ENCODE assay signal across 21 cellular contexts in the genomic region with DNA sequence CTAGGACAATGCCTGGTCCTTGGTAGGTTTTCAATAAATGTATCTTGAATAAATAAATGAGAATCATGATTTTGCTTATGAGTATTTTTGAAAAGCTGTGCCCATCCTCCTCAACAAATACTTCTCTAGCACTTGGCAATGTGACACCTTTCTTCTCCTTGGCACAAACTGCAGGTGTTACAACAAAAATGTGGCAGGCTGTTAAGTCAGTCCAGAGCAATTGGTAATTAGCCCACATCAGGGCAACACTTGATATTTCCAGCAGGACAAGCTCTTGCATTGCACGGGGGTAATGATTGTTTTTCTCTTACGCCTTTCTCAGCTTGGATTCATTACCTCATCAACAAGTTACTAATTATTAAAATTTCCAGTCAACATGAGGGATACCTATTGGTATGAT. TPM values are rescaled to one million over a fixed set of nuclear protein-coding genes. Genes with fewer than 3 reads are reported as not detected.
A peak's percentile ranks its signal among the peaks of the same experiment; 100 is the strongest.
DNase-seq lines count a peak whose midpoint lies in the region; ATAC-seq and TF ChIP-seq lines count a peak whose summit lies in the region.
"Had no signal": no experiment of that assay in that cellular context is flagged by ENCODE, and none has a peak within 500 bp of the region (broad histone marks: within the 10 kb centered on the region; RNA-seq: fewer than 3 reads in every experiment).

No MANE protein-coding gene starts in this region.

- TF ChIP-seq RAD21 in Ishikawa (IDR thresholded peaks at IDR 0.05; ENCODE audit: low read depth) = peak; percentile 9; the same call in 1 of the 2 replicates

- no peaks in the 10 kb centered on the region for H3K9me3 ChIP-seq in body of pancreas
- H3K9me3 ChIP-seq in lower lobe of right lung = no peaks in the 10 kb centered on the region
- no peaks in the 10 kb centered on the region for H3K9me3 ChIP-seq in aorta (ENCODE audit: control insufficient read depth, low read length)
- H3K9me3 ChIP-seq: ascending aorta, Peyer's patch had no signal

- no peak for TF ChIP-seq POLR2A in body of pancreas (IDR thresholded peaks at IDR 0.05)

- ATAC-seq in body of pancreas (peak; percentile 61), GM21528 (IDR thresholded peaks at IDR 0.05; ENCODE audit: low FRiP score, unreplicated experiment) (no peak), lower lobe of right lung (no peak), aorta (ENCODE audit: low FRiP score) (no peak)
- ATAC-seq in activated CD4-positive, CD25-positive, alpha-beta regulatory T cell treated with anti-CD3 and anti-CD28 coated beads, Interleukin-2, amount 50 U/mL, for 24 hours = no peak
- ATAC-seq: activated naive CD4-positive, alpha-beta T cell treated with anti-CD3 and anti-CD28 coated beads, Interleukin-2, amount 50 U/mL, for 72 hours; HCT116 had no signal

- DNase-seq in COR-L47 (lab: John Stamatoyannopoulos, UW) (peak; percentile 69), NCI-H2171 treated with DMSO at 0.1 percent for 48 hours (lab: John Stamatoyannopoulos, UW) (peak; percentile 73), body of pancreas (peak; percentile 46 to 80 (median 71)), lower lobe of right lung (no peak), aorta (no peak)
- DNase-seq: activated CD4-positive, alpha-beta T cell treated with anti-CD3 and anti-CD28 coated beads, Interleukin-2, amount 50 U/mL, for 1 hour; dorsolateral prefrontal cortex; glutamatergic neuron; midbrain; NCI-H345; Peyer's patch; substantia nigra had no signal

- H3K4me3 ChIP-seq in body of pancreas = no peak overlapping the region
- no peak overlapping the region for H3K4me3 ChIP-seq in lower lobe of right lung
- H3K4me3 ChIP-seq in aorta (ENCODE audit: low read length in 2 of 2) = no peak overlapping the region
- H3K4me3 ChIP-seq: ascending aorta, BLaER1, dorsolateral prefrontal cortex, Peyer's patch, SK-N-MC had no signal

- WGBS in body of pancreas, 2 donors = 17 to 18% methylated on average over 2 of the region's 2 CpGs
- 48 to 69% methylated on average over 2 of the region's 2 CpGs for WGBS in aorta, 2 donors

- no peaks in the 10 kb centered on the region for H3K27me3 ChIP-seq in body of pancreas
- H3K27me3 ChIP-seq in lower lobe of right lung (ENCODE audit: low read depth) = no peaks in the 10 kb centered on the region
- no peaks in the 10 kb centered on the region for H3K27me3 ChIP-seq in aorta (ENCODE audit: control insufficient read depth in 1 of 2, insufficient read depth in 2 of 2, low read length in 1 of 2)
- H3K27me3 ChIP-seq: ascending aorta, BLaER1, dorsolateral prefrontal cortex, Peyer's patch had no signal

- H3K27ac ChIP-seq in body of pancreas (peak overlapping the region in 3 of 4 donors; percentile 23 to 28 (median 26)), lower lobe of right lung (no peak overlapping the region), aorta (ENCODE audit: low read depth in 1 of 2, low read length in 2 of 2) (no peak overlapping the region)
- H3K27ac ChIP-seq: ascending aorta, BLaER1, dorsolateral prefrontal cortex, parathyroid adenoma, Peyer's patch, SK-N-MC had no signal

- peaks cover 19% of the 10 kb centered on the region for H3K4me1 ChIP-seq in body of pancreas
- no peaks in the 10 kb centered on the region for H3K4me1 ChIP-seq in lower lobe of right lung
- H3K4me1 ChIP-seq in aorta (ENCODE audit: control insufficient read depth in 1 of 2, insufficient read depth in 2 of 2, low read length in 2 of 2) = no peaks in the 10 kb centered on the region
- H3K4me1 ChIP-seq: ascending aorta, BLaER1, parathyroid adenoma, Peyer's patch had no signal

- H3K36me3 ChIP-seq in body of pancreas (replicated peaks in 1 of 2; ENCODE audit: insufficient read depth in 1 of 2, low read depth in 2 of 2) = no peaks in the 10 kb centered on the region
- H3K36me3 ChIP-seq in lower lobe of right lung = no peaks in the 10 kb centered on the region
- no peaks in the 10 kb centered on the region for H3K36me3 ChIP-seq in aorta (ENCODE audit: control insufficient read depth in 1 of 2, insufficient read depth in 2 of 2, low read length in 1 of 2)
- H3K36me3 ChIP-seq: ascending aorta, BLaER1, Peyer's patch had no signal

- intact Hi-C loops in body of pancreas (cut with DNase I) (no loop called here), lower lobe of right lung (cut with DNase I) (no loop called here), aorta (cut with DNase I) (no loop called here)

- peak; percentile 51; the same call in 1 of the 2 replicates for TF ChIP-seq EP300 in Ishikawa (IDR thresholded peaks at IDR 0.05; ENCODE audit: borderline replicate concordance)

- peak in 3 of 7 experiments; percentile 14 to 32 (median 17) for TF ChIP-seq CTCF in body of pancreas (IDR thresholded peaks at IDR 0.05)
- TF ChIP-seq CTCF in lower lobe of right lung (IDR thresholded peaks at IDR 0.05) = no peak

TF ChIP-seq in Ishikawa, 13 proteins besides CTCF, POLR2A, EP300 and RAD21:
- no peak for TF ChIP-seq YY1 (IDR thresholded peaks at IDR 0.05; ENCODE audit: low read depth)
- TF ChIP-seq, protein P1, sequence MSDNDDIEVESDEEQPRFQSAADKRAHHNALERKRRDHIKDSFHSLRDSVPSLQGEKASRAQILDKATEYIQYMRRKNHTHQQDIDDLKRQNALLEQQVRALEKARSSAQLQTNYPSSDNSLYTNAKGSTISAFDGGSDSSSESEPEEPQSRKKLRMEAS (IDR thresholded peaks at IDR 0.05) = 0 out of 2 replicates have a peak, but pooled peaks have one; percentile 37
- peak; percentile 73 for TF ChIP-seq NFIC (IDR thresholded peaks at IDR 0.05)
- TF ChIP-seq TEAD4 (IDR thresholded peaks at IDR 0.05) = peak; percentile 65; the same call in 1 of the 2 replicates
- TF ChIP-seq, protein P2, sequence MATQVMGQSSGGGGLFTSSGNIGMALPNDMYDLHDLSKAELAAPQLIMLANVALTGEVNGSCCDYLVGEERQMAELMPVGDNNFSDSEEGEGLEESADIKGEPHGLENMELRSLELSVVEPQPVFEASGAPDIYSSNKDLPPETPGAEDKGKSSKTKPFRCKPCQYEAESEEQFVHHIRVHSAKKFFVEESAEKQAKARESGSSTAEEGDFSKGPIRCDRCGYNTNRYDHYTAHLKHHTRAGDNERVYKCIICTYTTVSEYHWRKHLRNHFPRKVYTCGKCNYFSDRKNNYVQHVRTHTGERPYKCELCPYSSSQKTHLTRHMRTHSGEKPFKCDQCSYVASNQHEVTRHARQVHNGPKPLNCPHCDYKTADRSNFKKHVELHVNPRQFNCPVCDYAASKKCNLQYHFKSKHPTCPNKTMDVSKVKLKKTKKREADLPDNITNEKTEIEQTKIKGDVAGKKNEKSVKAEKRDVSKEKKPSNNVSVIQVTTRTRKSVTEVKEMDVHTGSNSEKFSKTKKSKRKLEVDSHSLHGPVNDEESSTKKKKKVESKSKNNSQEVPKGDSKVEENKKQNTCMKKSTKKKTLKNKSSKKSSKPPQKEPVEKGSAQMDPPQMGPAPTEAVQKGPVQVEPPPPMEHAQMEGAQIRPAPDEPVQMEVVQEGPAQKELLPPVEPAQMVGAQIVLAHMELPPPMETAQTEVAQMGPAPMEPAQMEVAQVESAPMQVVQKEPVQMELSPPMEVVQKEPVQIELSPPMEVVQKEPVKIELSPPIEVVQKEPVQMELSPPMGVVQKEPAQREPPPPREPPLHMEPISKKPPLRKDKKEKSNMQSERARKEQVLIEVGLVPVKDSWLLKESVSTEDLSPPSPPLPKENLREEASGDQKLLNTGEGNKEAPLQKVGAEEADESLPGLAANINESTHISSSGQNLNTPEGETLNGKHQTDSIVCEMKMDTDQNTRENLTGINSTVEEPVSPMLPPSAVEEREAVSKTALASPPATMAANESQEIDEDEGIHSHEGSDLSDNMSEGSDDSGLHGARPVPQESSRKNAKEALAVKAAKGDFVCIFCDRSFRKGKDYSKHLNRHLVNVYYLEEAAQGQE (IDR thresholded peaks at IDR 0.05; ENCODE audit: low read depth) = no peak
- 0 out of 2 replicates have a peak, but pooled peaks have one; percentile 26 for TF ChIP-seq CEBPB (IDR thresholded peaks at IDR 0.05)
- 0 out of 2 replicates have a peak, but pooled peaks have one; percentile 41 for TF ChIP-seq TCF12 (IDR thresholded peaks at IDR 0.05; ENCODE audit: low read depth)

RNA-seq across cellular contexts. Expression of a gene that starts 31.6 kb away (rescaled TPM):
- total RNA-seq in body of pancreas (10 to 100 TPM; 19.8 to 24.1 TPM), lower lobe of right lung (25.0 TPM), aorta (10 to 100 TPM; 81.5 to 95.5 TPM)
- polyA plus RNA-seq in aorta = 10 to 100 TPM; 50.6 to 82.7 TPM

Comparison
In these comparisons a context has a peak if more than half of its experiments do, and no peak if none do; other contexts are left out.
1. DNase-seq: peak in COR-L47 (single experiment), NCI-H2171 treated with DMSO at 0.1 percent for 48 hours (single experiment) and body of pancreas (4 of 4); none in lower lobe of right lung (single experiment) and aorta (0 of 2).
2. H3K27ac ChIP-seq: peak in body of pancreas (3 of 4); none in lower lobe of right lung (single experiment) and aorta (0 of 2).